In genomic region chr20:57707320-57707719, GRCh38 we compare ENCODE assay signal across 9 cellular contexts. TPM values are rescaled to one million over a fixed set of nuclear protein-coding genes. Genes with fewer than 3 reads are reported as not detected.
A peak's percentile ranks its signal among the peaks of the same experiment; 100 is the strongest.
DNase-seq lines count a peak whose midpoint lies in the region; ATAC-seq and TF ChIP-seq lines count a peak whose summit lies in the region.
"Had no signal": no experiment of that assay in that cellular context is flagged by ENCODE, and none has a peak within 500 bp of the region (broad histone marks: within the 10 kb centered on the region; RNA-seq: fewer than 3 reads in every experiment).

No MANE protein-coding gene starts in this region.

- peak overlapping the region; percentile 26 for H3K4me3 Mint-ChIP-seq in activated CD8-positive, alpha-beta T cell treated with anti-CD3 and anti-CD28 coated beads for 36 hours
- no peak overlapping the region for H3K4me3 Mint-ChIP-seq in activated CD8-positive, alpha-beta T cell treated with anti-CD3 and anti-CD28 coated beads, Interleukin-2, amount 10 ng/mL, durations not matched to agents 7 days and 5 days
- peak overlapping the region; percentile 89 for H3K4me3 Mint-ChIP-seq in activated T-helper 17 cell treated with anti-CD3 and anti-CD28 coated beads, Interleukin-2, amount 50 U/mL, for 72 hours
- H3K4me3 Mint-ChIP-seq in immature natural killer cell: peak overlapping the region; percentile 27 to 86 (median 38)

- no peak for TF ChIP-seq EP300 in ovary (IDR thresholded peaks at IDR 0.05)

- peak overlapping the region in 1 of 2 donors; percentile 13 for H3K9ac ChIP-seq in stomach smooth muscle (ENCODE audit: low read length in 2 of 2)

- H3K27me3 ChIP-seq in stomach smooth muscle (ENCODE audit: control insufficient read depth in 1 of 2, insufficient read depth in 2 of 2, low read length in 2 of 2) (no peaks in the 10 kb centered on the region), ovary (no peaks in the 10 kb centered on the region)

- peaks cover 15% of the 10 kb centered on the region for H3K4me1 Mint-ChIP-seq in activated CD8-positive, alpha-beta T cell treated with anti-CD3 and anti-CD28 coated beads for 36 hours (ENCODE audit: low read depth)
- peaks cover 17% of the 10 kb centered on the region for H3K4me1 Mint-ChIP-seq in activated CD8-positive, alpha-beta T cell treated with anti-CD3 and anti-CD28 coated beads, Interleukin-2, amount 10 ng/mL, durations not matched to agents 7 days and 5 days (ENCODE audit: low read depth)
- H3K4me1 Mint-ChIP-seq in activated T-helper 17 cell treated with anti-CD3 and anti-CD28 coated beads, Interleukin-2, amount 50 U/mL, for 72 hours: peaks cover 4% of the 10 kb centered on the region
- peaks cover 7 to 12% of the 10 kb centered on the region in 2 donors for H3K4me1 Mint-ChIP-seq in immature natural killer cell

- no peaks in the 10 kb centered on the region for H3K9me3 Mint-ChIP-seq in activated CD8-positive, alpha-beta T cell treated with anti-CD3 and anti-CD28 coated beads for 36 hours
- no peaks in the 10 kb centered on the region for H3K9me3 Mint-ChIP-seq in activated CD8-positive, alpha-beta T cell treated with anti-CD3 and anti-CD28 coated beads, Interleukin-2, amount 10 ng/mL, durations not matched to agents 7 days and 5 days (ENCODE audit: insufficient read depth)
- H3K9me3 Mint-ChIP-seq in activated T-helper 17 cell treated with anti-CD3 and anti-CD28 coated beads, Interleukin-2, amount 50 U/mL, for 72 hours: no peaks in the 10 kb centered on the region
- no peaks in the 10 kb centered on the region for H3K9me3 Mint-ChIP-seq in immature natural killer cell

- TF ChIP-seq POLR2A in ovary (IDR thresholded peaks at IDR 0.05): no peak

- peak overlapping the region; percentile 11 for H3K27ac ChIP-seq in stomach smooth muscle (ENCODE audit: low read length)
- peak overlapping the region in 1 of 2 donors; percentile 57 for H3K27ac ChIP-seq in ovary

- no peaks in the 10 kb centered on the region for H3K36me3 Mint-ChIP-seq in activated CD8-positive, alpha-beta T cell treated with anti-CD3 and anti-CD28 coated beads for 36 hours (ENCODE audit: low read depth)
- peaks cover 5% of the 10 kb centered on the region for H3K36me3 Mint-ChIP-seq in activated CD8-positive, alpha-beta T cell treated with anti-CD3 and anti-CD28 coated beads, Interleukin-2, amount 10 ng/mL, durations not matched to agents 7 days and 5 days (ENCODE audit: low read depth)
- H3K36me3 Mint-ChIP-seq in activated T-helper 17 cell treated with anti-CD3 and anti-CD28 coated beads, Interleukin-2, amount 50 U/mL, for 72 hours (ENCODE audit: low read depth): peaks cover 4% of the 10 kb centered on the region
- no peaks in the 10 kb centered on the region for H3K36me3 Mint-ChIP-seq in immature natural killer cell

- CTCF ChIA-PET in activated CD8-positive, alpha-beta T cell treated with anti-CD3 and anti-CD28 coated beads for 36 hours (lab: Charles Lee): no interaction called here
- CTCF ChIA-PET in activated CD8-positive, alpha-beta T cell treated with anti-CD3 and anti-CD28 coated beads, Interleukin-2, amount 10 ng/mL, durations not matched to agents 7 days and 5 days (lab: Charles Lee): interaction anchor here (1.6 kb wide), 1 partner anchor 84 kb away, joined by 5 read pairs; no protein-coding TSS in a partner anchor

- H3K4me3 ChIP-seq in stomach smooth muscle (ENCODE audit: low read length in 2 of 2) (peak overlapping the region in 1 of 2 donors; percentile 84), ovary (no peak overlapping the region)

- peaks cover 58% of the 10 kb centered on the region for H3K4me1 ChIP-seq in stomach smooth muscle (ENCODE audit: control insufficient read depth, insufficient read depth, low read length)
- peaks cover 11% of the 10 kb centered on the region for H3K4me1 ChIP-seq in ovary (ENCODE audit: insufficient read depth)

- H3K9me3 ChIP-seq in stomach smooth muscle (ENCODE audit: control insufficient read depth in 2 of 2, low read length in 2 of 2) (no peaks in the 10 kb centered on the region), ovary (no peaks in the 10 kb centered on the region)

- no peak overlapping the region for H3K27ac Mint-ChIP-seq in activated CD8-positive, alpha-beta T cell treated with anti-CD3 and anti-CD28 coated beads for 36 hours
- no peak overlapping the region for H3K27ac Mint-ChIP-seq in activated CD8-positive, alpha-beta T cell treated with anti-CD3 and anti-CD28 coated beads, Interleukin-2, amount 10 ng/mL, durations not matched to agents 7 days and 5 days
- H3K27ac Mint-ChIP-seq in activated T-helper 17 cell treated with anti-CD3 and anti-CD28 coated beads, Interleukin-2, amount 50 U/mL, for 72 hours: no peak overlapping the region
- peak overlapping the region in 3 of 6 donors; percentile 17 to 61 (median 57) for H3K27ac Mint-ChIP-seq in immature natural killer cell

- DNase-seq in activated CD8-positive, alpha-beta T cell treated with anti-CD3 and anti-CD28 coated beads for 36 hours: no peak
- DNase-seq in activated CD8-positive, alpha-beta T cell treated with anti-CD3 and anti-CD28 coated beads, Interleukin-2, amount 10 ng/mL, durations not matched to agents 7 days and 5 days: no peak
- DNase-seq in immature natural killer cell (no peak), ovary (no peak)
- DNase-seq: activated naive CD4-positive, alpha-beta T cell treated with anti-CD3 and anti-CD28 coated beads, Interleukin-2, amount 50 U/mL, for 16 hours had no signal

- POLR2A ChIA-PET in activated CD8-positive, alpha-beta T cell treated with anti-CD3 and anti-CD28 coated beads for 36 hours (lab: Charles Lee): interaction anchor here (5.0 kb wide), 1 partner anchor 9 kb away, joined by 24 read pairs; no protein-coding TSS in a partner anchor
- POLR2A ChIA-PET in activated CD8-positive, alpha-beta T cell treated with anti-CD3 and anti-CD28 coated beads, Interleukin-2, amount 10 ng/mL, durations not matched to agents 7 days and 5 days (lab: Charles Lee): no interaction called here

- no peak for TF ChIP-seq CTCF in activated CD8-positive, alpha-beta T cell treated with anti-CD3 and anti-CD28 coated beads for 36 hours (IDR thresholded peaks at IDR 0.05)
- TF ChIP-seq CTCF in ovary (IDR thresholded peaks at IDR 0.05): no peak

- intact Hi-C loops in activated CD8-positive, alpha-beta T cell treated with anti-CD3 and anti-CD28 coated beads for 36 hours (cut with micrococcal nuclease): no loop called here
- intact Hi-C loops in ovary (cut with DNase I): no loop called here

- 62 to 77% (median 65%) methylated on average over 7 of the region's 7 CpGs for WGBS in ovary, 3 donors

- H3K36me3 ChIP-seq in stomach smooth muscle (ENCODE audit: control insufficient read depth in 2 of 2, insufficient read depth in 2 of 2, low read length in 2 of 2): no peaks in the 10 kb centered on the region
- H3K36me3 ChIP-seq in ovary: no peaks in the 10 kb centered on the region

- H3K27me3 Mint-ChIP-seq in activated CD8-positive, alpha-beta T cell treated with anti-CD3 and anti-CD28 coated beads for 36 hours: peaks cover 12% of the 10 kb centered on the region
- peaks cover 27% of the 10 kb centered on the region for H3K27me3 Mint-ChIP-seq in activated CD8-positive, alpha-beta T cell treated with anti-CD3 and anti-CD28 coated beads, Interleukin-2, amount 10 ng/mL, durations not matched to agents 7 days and 5 days (ENCODE audit: low read depth)
- peaks cover 4% of the 10 kb centered on the region for H3K27me3 Mint-ChIP-seq in activated T-helper 17 cell treated with anti-CD3 and anti-CD28 coated beads, Interleukin-2, amount 50 U/mL, for 72 hours
- H3K27me3 Mint-ChIP-seq in immature natural killer cell (ENCODE audit: low read depth in 3 of 3): peaks cover 18 to 38% (median 19%) of the 10 kb centered on the region in 3 donors

- no peak for ATAC-seq in activated CD8-positive, alpha-beta T cell treated with anti-CD3 and anti-CD28 coated beads for 36 hours
- ATAC-seq in activated CD8-positive, alpha-beta T cell treated with anti-CD3 and anti-CD28 coated beads, Interleukin-2, amount 10 ng/mL, durations not matched to agents 7 days and 5 days: no peak
- no peak for ATAC-seq in activated T-helper 17 cell treated with anti-CD3 and anti-CD28 coated beads, Interleukin-2, amount 50 U/mL, for 72 hours (replicated peaks)
- ATAC-seq in GM18870 (IDR thresholded peaks at IDR 0.05; ENCODE audit: unreplicated experiment) (no peak), HG02623 (IDR thresholded peaks at IDR 0.05; ENCODE audit: unreplicated experiment) (no peak)

RNA-seq across cellular contexts. Expression of gene PMEPA1, which starts 2.5 kb away (rescaled TPM):
- total RNA-seq in activated CD8-positive, alpha-beta T cell treated with anti-CD3 and anti-CD28 coated beads for 36 hours: 1 to 10 TPM; 1.7 to 2.0 TPM
- under 1 TPM in 1 of 2 experiments, not detected in 1; 0.37 TPM for total RNA-seq in activated CD8-positive, alpha-beta T cell treated with anti-CD3 and anti-CD28 coated beads, Interleukin-2, amount 10 ng/mL, durations not matched to agents 7 days and 5 days
- total RNA-seq in activated T-helper 17 cell treated with anti-CD3 and anti-CD28 coated beads, Interleukin-2, amount 50 U/mL, for 72 hours: 1 to 10 TPM; 1.6 to 2.3 TPM
- polyA plus RNA-seq in immature natural killer cell (not detected), ovary (10 to 100 TPM; 14.6 to 28.5 TPM)
- 10 to 100 TPM in 5 of 7 donors, 1 to 10 TPM in 2; 2.7 to 73.4 (median 17.6) TPM for total RNA-seq in ovary
